19 cellular contexts compared by ENCODE assay signal in genomic region chr4:1196421-1197183, GRCh38. TPM values are rescaled to one million over a fixed set of nuclear protein-coding genes. Genes with fewer than 3 reads are reported as not detected.
DNase-seq lines count a peak whose midpoint lies in the region; ATAC-seq and TF ChIP-seq lines count a peak whose summit lies in the region.
"Had no signal": no experiment of that assay in that cellular context is flagged by ENCODE, and none has a peak within 500 bp of the region (broad histone marks: within the 10 kb centered on the region; RNA-seq: fewer than 3 reads in every experiment).

No MANE protein-coding gene starts in this region.

- H3K27ac ChIP-seq in brain microvascular endothelial cell, result no peak overlapping the region
- H3K27ac ChIP-seq: adrenal gland, cardiac muscle cell, KMS-11, SK-N-MC had no signal

- intact Hi-C loops in activated CD4-positive, alpha-beta memory T cell treated with anti-CD3 and anti-CD28 coated beads for 36 hours (cut with micrococcal nuclease), result no loop called here

- in situ Hi-C loops in brain microvascular endothelial cell (cut with HindIII; ENCODE audit: low pct_ligation_motif_present, low sequenced_read_pairs), result no loop called here

- peaks cover 22% of the 10 kb centered on the region for H3K4me1 Mint-ChIP-seq in stimulated activated naive CD8-positive, alpha-beta T cell treated with anti-CD3 and anti-CD28 coated beads, Interleukin-15, amount 100 ng/mL, for 72 hours
- H3K4me1 Mint-ChIP-seq in activated CD4-positive, alpha-beta memory T cell treated with anti-CD3 and anti-CD28 coated beads for 36 hours (ENCODE audit: low read depth), result peaks cover 12% of the 10 kb centered on the region

- DNase-seq in stimulated activated naive CD8-positive, alpha-beta T cell treated with anti-CD3 and anti-CD28 coated beads, Interleukin-15, Interleukin-2, amounts not matched to agents 100 U/mL and 50 U/mL, for 24 hours, result peak; percentile 2
- no peak for DNase-seq in stimulated activated naive CD8-positive, alpha-beta T cell treated with anti-CD3 and anti-CD28 coated beads, Interleukin-15, amount 100 ng/mL, for 72 hours
- DNase-seq in activated CD4-positive, alpha-beta memory T cell treated with anti-CD3 and anti-CD28 coated beads for 36 hours, result no peak
- DNase-seq in mucosa of gallbladder (ENCODE audit: low spot score) (peak; percentile 9), brain microvascular endothelial cell (no peak)
- DNase-seq: activated CD4-positive, alpha-beta T cell treated with anti-CD3 and anti-CD28 coated beads, Interleukin-2, amount 50 U/mL, for 4 hours; effector CD4-positive, alpha-beta T cell; GF-D8; NCI-H1105 treated with DMSO at 0.1 percent for 48 hours; NCI-H69; occipital lobe; stimulated activated CD4-positive, alpha-beta T cell treated with anti-CD3 and anti-CD28 coated beads, Interleukin-2, amount 100 ng/mL, for 24 hours had no signal

- no peak for TF ChIP-seq CTCF in brain microvascular endothelial cell (IDR thresholded peaks at IDR 0.05; ENCODE audit: low read depth, low read length, missing control alignments)

- POLR2A ChIA-PET in activated CD4-positive, alpha-beta memory T cell treated with anti-CD3 and anti-CD28 coated beads for 36 hours (lab: Charles Lee), result no interaction called here

- no peaks in the 10 kb centered on the region for H3K36me3 ChIP-seq in brain microvascular endothelial cell (replicated peaks)
- H3K36me3 ChIP-seq: adrenal gland, cardiac muscle cell had no signal

- H3K27me3 Mint-ChIP-seq in stimulated activated naive CD8-positive, alpha-beta T cell treated with anti-CD3 and anti-CD28 coated beads, Interleukin-15, amount 100 ng/mL, for 72 hours, result no peaks in the 10 kb centered on the region
- H3K27me3 Mint-ChIP-seq in activated CD4-positive, alpha-beta memory T cell treated with anti-CD3 and anti-CD28 coated beads for 36 hours, result no peaks in the 10 kb centered on the region

- no peaks in the 10 kb centered on the region for H3K27me3 ChIP-seq in brain microvascular endothelial cell (replicated peaks)
- H3K27me3 ChIP-seq: adrenal gland, cardiac muscle cell had no signal

- no peak overlapping the region for H3K27ac Mint-ChIP-seq in stimulated activated naive CD8-positive, alpha-beta T cell treated with anti-CD3 and anti-CD28 coated beads, Interleukin-15, amount 100 ng/mL, for 72 hours
- peak overlapping the region; percentile 8 for H3K27ac Mint-ChIP-seq in activated CD4-positive, alpha-beta memory T cell treated with anti-CD3 and anti-CD28 coated beads for 36 hours
- H3K27ac Mint-ChIP-seq: activated T-helper 1 cell treated with anti-CD3 and anti-CD28 coated beads, Interleukin-12 subunit alpha, Interleukin-12 subunit beta, Interleukin-2, Interleukin-4 antibody, amounts not matched to agents 30 ng/mL and 10 ng/mL and 1 ng/mL, durations not matched to agents 14 hours and 24 hours and 36 hours had no signal

- no peak overlapping the region for H3K4me3 ChIP-seq in brain microvascular endothelial cell (ENCODE audit: low read depth, low read length)
- H3K4me3 ChIP-seq: adrenal gland, cardiac muscle cell, SK-N-MC had no signal

- no peak overlapping the region for H3K4me3 Mint-ChIP-seq in stimulated activated naive CD8-positive, alpha-beta T cell treated with anti-CD3 and anti-CD28 coated beads, Interleukin-15, amount 100 ng/mL, for 72 hours
- H3K4me3 Mint-ChIP-seq in activated CD4-positive, alpha-beta memory T cell treated with anti-CD3 and anti-CD28 coated beads for 36 hours, result no peak overlapping the region
- H3K4me3 Mint-ChIP-seq: activated T-helper 1 cell treated with anti-CD3 and anti-CD28 coated beads, Interleukin-12 subunit alpha, Interleukin-12 subunit beta, Interleukin-2, Interleukin-4 antibody, amounts not matched to agents 30 ng/mL and 10 ng/mL and 1 ng/mL, durations not matched to agents 14 hours and 24 hours and 36 hours had no signal

- CTCF ChIA-PET in activated CD4-positive, alpha-beta memory T cell treated with anti-CD3 and anti-CD28 coated beads for 36 hours (lab: Charles Lee), result no interaction called here

- peaks cover 2% of the 10 kb centered on the region for H3K36me3 Mint-ChIP-seq in activated CD4-positive, alpha-beta memory T cell treated with anti-CD3 and anti-CD28 coated beads for 36 hours

- no peaks in the 10 kb centered on the region for H3K9me3 Mint-ChIP-seq in stimulated activated naive CD8-positive, alpha-beta T cell treated with anti-CD3 and anti-CD28 coated beads, Interleukin-15, amount 100 ng/mL, for 72 hours
- H3K9me3 Mint-ChIP-seq in activated CD4-positive, alpha-beta memory T cell treated with anti-CD3 and anti-CD28 coated beads for 36 hours, result no peaks in the 10 kb centered on the region
- H3K9me3 Mint-ChIP-seq: activated T-helper 1 cell treated with anti-CD3 and anti-CD28 coated beads, Interleukin-12 subunit alpha, Interleukin-12 subunit beta, Interleukin-2, Interleukin-4 antibody, amounts not matched to agents 30 ng/mL and 10 ng/mL and 1 ng/mL, durations not matched to agents 14 hours and 24 hours and 36 hours had no signal

- no peak for ATAC-seq in stimulated activated naive CD8-positive, alpha-beta T cell treated with anti-CD3 and anti-CD28 coated beads, Interleukin-15, Interleukin-2, amounts not matched to agents 100 U/mL and 50 U/mL, for 24 hours
- no peak for ATAC-seq in stimulated activated naive CD8-positive, alpha-beta T cell treated with anti-CD3 and anti-CD28 coated beads, Interleukin-15, amount 100 ng/mL, for 72 hours
- ATAC-seq in GM19324 (IDR thresholded peaks at IDR 0.05; ENCODE audit: low FRiP score, unreplicated experiment), result no peak
- no peak for ATAC-seq in HG03354 (IDR thresholded peaks at IDR 0.05; ENCODE audit: poor library complexity, severe bottlenecking, unreplicated experiment)

RNA-seq across cellular contexts. Expression of gene SPON2, which starts 24.2 kb away (rescaled TPM):
- total RNA-seq in activated CD4-positive, alpha-beta memory T cell treated with anti-CD3 and anti-CD28 coated beads for 36 hours, result 1 to 10 TPM; 9.0 to 9.5 TPM
- total RNA-seq in mucosa of gallbladder, result 52.0 TPM

RNA-seq across cellular contexts. Expression of gene CTBP1, which starts 52.3 kb away (rescaled TPM):
- total RNA-seq in activated CD4-positive, alpha-beta memory T cell treated with anti-CD3 and anti-CD28 coated beads for 36 hours, result 100 to 1,000 TPM; 154 to 162 TPM
- total RNA-seq in mucosa of gallbladder, result 213 TPM

Comparison
In these comparisons a context has a peak if more than half of its experiments do, and no peak if none do; other contexts are left out.
1. DNase-seq: peak in stimulated activated naive CD8-positive, alpha-beta T cell treated with anti-CD3 and anti-CD28 coated beads, Interleukin-15, Interleukin-2, amounts not matched to agents 100 U/mL and 50 U/mL, for 24 hours (single experiment) and mucosa of gallbladder (single experiment); none in stimulated activated naive CD8-positive, alpha-beta T cell treated with anti-CD3 and anti-CD28 coated beads, Interleukin-15, amount 100 ng/mL, for 72 hours (0 of 2), activated CD4-positive, alpha-beta memory T cell treated with anti-CD3 and anti-CD28 coated beads for 36 hours (single experiment) and brain microvascular endothelial cell (single experiment).